8 cellular contexts compared by ENCODE assay signal in the genomic region with DNA sequence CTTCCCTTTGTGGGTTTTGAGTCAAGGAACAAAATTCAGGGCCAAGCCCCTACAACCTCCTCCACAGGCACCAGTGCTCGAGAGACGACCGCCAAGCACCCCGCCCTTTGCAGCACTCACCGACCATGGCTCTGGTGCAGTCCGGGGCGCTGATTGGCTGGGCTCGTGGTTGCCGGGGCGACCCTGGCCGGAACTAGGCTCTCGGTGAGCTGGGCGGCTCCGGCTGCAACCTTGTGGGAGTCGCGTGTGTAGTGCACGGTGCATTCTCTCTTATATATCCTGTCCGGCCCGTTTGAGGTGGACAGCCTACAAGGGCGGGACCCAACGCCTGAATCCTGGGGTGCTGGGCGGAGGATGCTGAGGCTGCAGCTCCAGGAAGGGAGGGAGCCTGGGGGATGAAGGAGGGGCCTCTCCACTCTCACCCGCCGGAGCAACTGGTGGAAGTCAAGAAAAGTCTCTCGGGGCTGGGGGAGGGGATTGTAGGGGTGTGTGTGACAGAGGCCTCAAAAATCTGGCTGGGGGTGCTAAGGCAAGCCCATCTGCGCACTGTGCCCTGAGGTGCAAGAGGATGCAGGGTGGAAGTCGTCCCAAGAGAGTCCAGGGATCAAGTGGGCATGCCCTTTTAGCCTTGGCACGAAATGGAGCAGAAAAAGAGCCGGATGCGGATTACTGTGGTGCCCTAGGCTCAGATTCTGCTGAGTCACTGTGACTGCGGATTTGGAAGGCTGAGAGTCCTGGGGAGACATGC. TPM values are rescaled to one million over a fixed set of nuclear protein-coding genes. Genes with fewer than 3 reads are reported as not detected.
DNase-seq lines count a peak whose midpoint lies in the region; ATAC-seq, FAIRE-seq and TF ChIP-seq lines count a peak whose summit lies in the region.

A gene (minus strand): TSS at position 248 of the 748 bp plus-strand sequence. CDS start 121 bp downstream, at position 127.

- peak within 1 kb of the TSS; percentile 82 to 84 for H3K4me3 ChIP-seq in kidney (ENCODE audit: low read length in 2 of 2)

- peak within 1 kb of the TSS; percentile 89 to 91 for H3K27ac ChIP-seq in kidney (ENCODE audit: low read depth in 2 of 2, low read length in 2 of 2)

- DNase-seq in ACHN (peak; percentile 99), NCI-H2196 treated with DMSO at 0.1 percent for 48 hours (lab: John Stamatoyannopoulos, UW; ENCODE audit: unreplicated experiment) (peak; percentile 68), cerebellar nuclear complex (lab: John Stamatoyannopoulos, UW) (peak; percentile 58 to 76), kidney (peak; percentile 97)
- peak; percentile 90 for DNase-seq in activated CD4-positive, CD25-positive, alpha-beta regulatory T cell treated with anti-CD3 and anti-CD28 coated beads, Interleukin-2, amount 50 U/mL, for 72 hours
- peak; percentile 96 for DNase-seq in stimulated activated CD4-positive, alpha-beta T cell treated with anti-CD3 and anti-CD28 coated beads, Interleukin-15, amount 100 ng/mL, for 24 hours

- ATAC-seq in GM18867 (IDR thresholded peaks at IDR 0.05; ENCODE audit: unreplicated experiment), result peak; percentile 99
- ATAC-seq in HG03108 (IDR thresholded peaks at IDR 0.05; ENCODE audit: unreplicated experiment), result peak; percentile 99

- intact Hi-C loops in kidney (cut with DNase I), result no loop called here

- in situ Hi-C loops in ACHN (cut with HindIII; ENCODE audit: low pct_ligation_motif_present, low pct_unique_long_range_greater_than_20kb, low sequenced_read_pairs), result no loop called here

- no peaks in the 10 kb centered on the region for H3K36me3 ChIP-seq in kidney (ENCODE audit: control insufficient read depth in 1 of 2, insufficient read depth in 2 of 2, low read length in 2 of 2)

- peaks cover 12 to 19% of the 10 kb centered on the region in 2 donors for H3K4me1 ChIP-seq in kidney (ENCODE audit: control insufficient read depth in 1 of 2, insufficient read depth in 1 of 2, low read depth in 1 of 2, low read length in 2 of 2)

- no peak for FAIRE-seq in kidney (lab: Jason Lieb, UNC)

- peak within 1 kb of the TSS; percentile 63 to 84 for H3K9ac ChIP-seq in kidney (ENCODE audit: low read length in 2 of 2)

- no peaks in the 10 kb centered on the region for H3K9me3 ChIP-seq in kidney (ENCODE audit: control insufficient read depth in 1 of 2, low read length in 2 of 2)

- TF ChIP-seq CTCF in kidney (IDR thresholded peaks at IDR 0.05; ENCODE audit: borderline replicate concordance, extremely low read depth, insufficient read depth), result no peak

RNA-seq across cellular contexts. Expression of the gene that starts here (rescaled TPM):
- total RNA-seq in kidney, result 87.5 TPM
- 414 TPM for polyA plus RNA-seq in kidney (ENCODE audit: insufficient read depth, low read depth, low replicate concordance)

Comparison
In these comparisons a context has a peak if more than half of its experiments do, and no peak if none do; other contexts are left out.
1. Peak in every context shown above with its lines: DNase-seq, ATAC-seq, H3K4me3 ChIP-seq and H3K27ac ChIP-seq.